In the genomic region with DNA sequence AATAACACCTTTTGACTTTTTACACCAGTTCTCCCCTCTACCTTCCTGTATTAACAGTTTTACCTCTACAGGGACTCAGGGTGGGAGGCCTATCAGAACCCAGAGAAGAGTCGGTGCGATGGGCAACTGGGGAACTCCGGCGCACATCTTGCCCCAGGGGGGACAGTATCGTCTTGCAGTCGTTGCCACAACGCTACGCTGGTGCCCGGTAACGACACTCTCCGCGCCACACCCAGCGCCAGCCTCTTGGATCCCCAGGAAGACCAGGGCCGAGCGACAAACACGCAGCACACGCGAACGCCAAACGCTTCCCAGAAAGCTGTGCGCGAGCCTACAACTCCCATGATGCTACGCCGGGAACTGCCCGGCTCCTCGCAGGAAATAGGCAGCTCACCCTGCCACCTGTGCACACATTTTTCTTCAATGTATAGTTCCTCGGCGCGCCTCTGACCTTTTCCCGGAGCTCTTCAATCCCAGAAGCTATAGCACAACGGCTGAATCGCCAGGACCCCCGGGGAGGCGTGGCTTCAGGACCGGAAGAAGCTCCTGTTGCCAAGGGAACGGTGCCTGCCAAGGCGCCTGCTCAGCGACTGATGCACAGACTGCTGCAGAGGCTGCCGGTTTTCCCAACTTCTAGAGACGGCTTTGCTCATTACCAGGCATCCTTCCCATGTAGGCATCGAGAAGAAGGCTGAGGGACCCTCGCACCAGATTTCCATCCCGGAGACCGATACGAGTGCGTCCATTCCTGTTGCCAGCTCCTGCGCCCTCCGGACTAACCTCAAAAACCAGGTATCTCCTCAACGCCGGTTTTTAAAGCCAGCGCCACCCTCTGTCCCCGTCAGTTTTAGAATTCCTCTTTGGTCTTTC, we compare ENCODE assay signal across 8 cellular contexts. TPM values are rescaled to one million over a fixed set of nuclear protein-coding genes. Genes with fewer than 3 reads are reported as not detected.
A peak's percentile ranks its signal among the peaks of the same experiment; 100 is the strongest.
DNase-seq lines count a peak whose midpoint lies in the region; ATAC-seq, FAIRE-seq and TF ChIP-seq lines count a peak whose summit lies in the region.

A gene with protein sequence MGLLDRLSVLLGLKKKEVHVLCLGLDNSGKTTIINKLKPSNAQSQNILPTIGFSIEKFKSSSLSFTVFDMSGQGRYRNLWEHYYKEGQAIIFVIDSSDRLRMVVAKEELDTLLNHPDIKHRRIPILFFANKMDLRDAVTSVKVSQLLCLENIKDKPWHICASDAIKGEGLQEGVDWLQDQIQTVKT (plus strand): TSS at position 573 of the 870 bp plus-strand sequence. CDS start 3,350 bp downstream, outside the sequence.

- H3K4me1 ChIP-seq in astrocyte (ENCODE audit: insufficient read depth, low read length) (peaks cover 7% of the 10 kb centered on the region), hepatocyte (ENCODE audit: insufficient read depth) (peaks cover 3% of the 10 kb centered on the region), rectal smooth muscle tissue (ENCODE audit: control insufficient read depth, insufficient read depth, low read length) (peaks cover 5% of the 10 kb centered on the region), aorta (ENCODE audit: control insufficient read depth in 1 of 2, insufficient read depth in 2 of 2, low read length in 2 of 2) (no peaks in the 10 kb centered on the region)

- WGBS in hepatocyte (ENCODE audit: low lambda C conversion rate, missing lambda C conversion rate): 2% methylated on average over 52 of the region's 52 CpGs
- WGBS in aorta, 2 donors: 0 to 1% methylated on average over 52 of the region's 52 CpGs

- DNase-seq in NCI-H1694 treated with DMSO at 0.1 percent for 48 hours (lab: John Stamatoyannopoulos, UW) (peak; percentile 96), astrocyte (ENCODE audit: low read depth) (peak; percentile 81), hepatocyte (ENCODE audit: low spot score) (peak; percentile 92), aorta (peak; percentile 89 to 93)
- peak; percentile 74 for DNase-seq in T-helper 2 cell treated with Interferon-gamma antibody and Interleukin-4, amounts not matched to agents 5 μg/mL and 100 μg/mL, for 36 hours (ENCODE audit: low spot score)

- TF ChIP-seq CTCF in astrocyte (IDR thresholded peaks at IDR 0.05; ENCODE audit: insufficient read depth, low read depth, low read length) (no peak), hepatocyte (IDR thresholded peaks at IDR 0.05; ENCODE audit: poor library complexity) (peak; percentile 25)

- H3K4me1 Mint-ChIP-seq in T-helper 2 cell treated with Interferon-gamma antibody and Interleukin-4, amounts not matched to agents 5 μg/mL and 100 μg/mL, for 36 hours (ENCODE audit: low read depth): peaks cover 21% of the 10 kb centered on the region
- H3K4me1 Mint-ChIP-seq in astrocyte (ENCODE audit: low read depth, unreplicated experiment): peaks cover 5% of the 10 kb centered on the region

- H3K27me3 ChIP-seq in astrocyte (ENCODE audit: insufficient read depth, low read length) (no peaks in the 10 kb centered on the region), hepatocyte (no peaks in the 10 kb centered on the region), rectal smooth muscle tissue (ENCODE audit: control insufficient read depth, insufficient read depth, low read length) (no peaks in the 10 kb centered on the region), aorta (ENCODE audit: control insufficient read depth in 1 of 2, insufficient read depth in 2 of 2, low read length in 1 of 2) (no peaks in the 10 kb centered on the region)

- H3K4me3 Mint-ChIP-seq in T-helper 2 cell treated with Interferon-gamma antibody and Interleukin-4, amounts not matched to agents 5 μg/mL and 100 μg/mL, for 36 hours: peak within 1 kb of the TSS; percentile 97
- peak within 1 kb of the TSS; percentile 95 for H3K4me3 Mint-ChIP-seq in astrocyte (ENCODE audit: unreplicated experiment)

- peaks cover 5% of the 10 kb centered on the region for H3K27me3 Mint-ChIP-seq in T-helper 2 cell treated with Interferon-gamma antibody and Interleukin-4, amounts not matched to agents 5 μg/mL and 100 μg/mL, for 36 hours (ENCODE audit: low read depth)
- H3K27me3 Mint-ChIP-seq in astrocyte (ENCODE audit: low read depth, unreplicated experiment): no peaks in the 10 kb centered on the region

- no peaks in the 10 kb centered on the region for H3K36me3 Mint-ChIP-seq in T-helper 2 cell treated with Interferon-gamma antibody and Interleukin-4, amounts not matched to agents 5 μg/mL and 100 μg/mL, for 36 hours (ENCODE audit: low read depth)
- no peaks in the 10 kb centered on the region for H3K36me3 Mint-ChIP-seq in astrocyte (ENCODE audit: low read depth, unreplicated experiment)

- H3K9ac ChIP-seq in astrocyte (ENCODE audit: low read length) (peak within 1 kb of the TSS; percentile 86), rectal smooth muscle tissue (ENCODE audit: low read length) (peak within 1 kb of the TSS; percentile 20)

- H4K20me1 ChIP-seq in astrocyte (ENCODE audit: insufficient read depth, low read length) (no peaks in the 10 kb centered on the region), hepatocyte (ENCODE audit: insufficient read depth, poor library complexity, severe bottlenecking) (no peaks in the 10 kb centered on the region)

- H3K36me3 ChIP-seq in astrocyte (ENCODE audit: insufficient read depth, low read length) (no peaks in the 10 kb centered on the region), hepatocyte (replicated peaks; ENCODE audit: insufficient read depth, low read depth) (no peaks in the 10 kb centered on the region), rectal smooth muscle tissue (ENCODE audit: control insufficient read depth, insufficient read depth, low read length) (no peaks in the 10 kb centered on the region), aorta (ENCODE audit: control insufficient read depth in 1 of 2, insufficient read depth in 2 of 2, low read length in 1 of 2) (no peaks in the 10 kb centered on the region)

- peak; percentile 70 for TF ChIP-seq POLR2A in GM18505 (IDR thresholded peaks at IDR 0.05; ENCODE audit: borderline replicate concordance, extremely low read depth, insufficient read depth, insufficient read length)

- H3K4me2 ChIP-seq in astrocyte (ENCODE audit: low read length) (peak within 1 kb of the TSS; percentile 89), hepatocyte (peak within 1 kb of the TSS; percentile 79)

- ATAC-seq in GM18505 (IDR thresholded peaks at IDR 0.05; ENCODE audit: unreplicated experiment) (peak; percentile 96), HG02943 (IDR thresholded peaks at IDR 0.05; ENCODE audit: low read depth, unreplicated experiment) (peak; percentile 98), aorta (ENCODE audit: low FRiP score) (peak; percentile 96)

- H3K27ac Mint-ChIP-seq in T-helper 2 cell treated with Interferon-gamma antibody and Interleukin-4, amounts not matched to agents 5 μg/mL and 100 μg/mL, for 36 hours: peak within 1 kb of the TSS; percentile 89
- peak within 1 kb of the TSS; percentile 96 for H3K27ac Mint-ChIP-seq in astrocyte (ENCODE audit: unreplicated experiment)

- H3K9me3 Mint-ChIP-seq in T-helper 2 cell treated with Interferon-gamma antibody and Interleukin-4, amounts not matched to agents 5 μg/mL and 100 μg/mL, for 36 hours: no peaks in the 10 kb centered on the region
- no peaks in the 10 kb centered on the region for H3K9me3 Mint-ChIP-seq in astrocyte (ENCODE audit: unreplicated experiment)

- H3K79me2 ChIP-seq in astrocyte (ENCODE audit: insufficient read depth, low read length): no peaks in the 10 kb centered on the region
- peaks cover 18% of the 10 kb centered on the region for H3K79me2 ChIP-seq in hepatocyte

- intact Hi-C loops in aorta (cut with DNase I): no loop called here

- H3K4me3 ChIP-seq in astrocyte (ENCODE audit: insufficient read depth, low read depth, low read length) (peak within 1 kb of the TSS; percentile 95), hepatocyte (peak within 1 kb of the TSS; percentile 76), rectal smooth muscle tissue (ENCODE audit: low read length) (peak within 1 kb of the TSS; percentile 83), aorta (ENCODE audit: low read length in 2 of 2) (peak within 1 kb of the TSS; percentile 52 to 73)

- H2AFZ ChIP-seq in astrocyte (ENCODE audit: low read depth, low read length): peak within 1 kb of the TSS; percentile 96
- H2AFZ ChIP-seq in hepatocyte: peak within 1 kb of the TSS; percentile 92

- H3K9me3 ChIP-seq in astrocyte (ENCODE audit: insufficient read depth, low read depth, low read length) (no peaks in the 10 kb centered on the region), hepatocyte (ENCODE audit: low read depth) (no peaks in the 10 kb centered on the region), aorta (ENCODE audit: control insufficient read depth, low read length) (no peaks in the 10 kb centered on the region)

- H3K27ac ChIP-seq in astrocyte (ENCODE audit: low read depth, low read length): peak within 1 kb of the TSS; percentile 68
- H3K27ac ChIP-seq in hepatocyte: peak within 1 kb of the TSS; percentile 81
- peak within 1 kb of the TSS; percentile 68 for H3K27ac ChIP-seq in rectal smooth muscle tissue (ENCODE audit: low read depth, low read length)
- no peak within 1 kb of the TSS for H3K27ac ChIP-seq in aorta (ENCODE audit: low read depth in 1 of 2, low read length in 2 of 2)

- no peak for FAIRE-seq in astrocyte (lab: Jason Lieb, UNC)

- H3K9me2 ChIP-seq in hepatocyte (replicated peaks; ENCODE audit: insufficient read depth): no peaks in the 10 kb centered on the region

RNA-seq across cellular contexts. Expression of the gene that starts here (rescaled TPM):
- 6.9 and 7.1 TPM in 2 replicates for total RNA-seq in astrocyte
- 8.1 and 8.5 TPM in 2 replicates for total RNA-seq in hepatocyte
- 3.0 and 4.0 TPM in 2 replicates for polyA plus RNA-seq in hepatocyte
- 1 to 10 TPM; 5.9 to 8.5 TPM for total RNA-seq in aorta
- polyA plus RNA-seq in aorta: 1 to 10 TPM; 4.7 to 7.8 TPM

Comparison
In these comparisons a context has a peak if more than half of its experiments do, and no peak if none do; other contexts are left out.
1. H3K27ac ChIP-seq: peak in astrocyte (single experiment), hepatocyte (single experiment) and rectal smooth muscle tissue (single experiment); none in aorta (0 of 2).
2. Peak in every context shown above with its lines, with median percentiles within 50 percentile points of each other: ATAC-seq, DNase-seq and H3K4me3 ChIP-seq.